Comparison of ENCODE assay signal across 25 cellular contexts in genomic region chr16:794853-795466, GRCh38. TPM values are rescaled to one million over a fixed set of nuclear protein-coding genes. Genes with fewer than 3 reads are reported as not detected.
"Had no signal": no experiment of that assay in that cellular context is flagged by ENCODE, and none has a peak within 500 bp of the region (broad histone marks: within the 10 kb centered on the region; RNA-seq: fewer than 3 reads in every experiment).

No MANE protein-coding gene starts in this region.

- ATAC-seq: activated CD8-positive, alpha-beta memory T cell treated with anti-CD3 and anti-CD28 coated beads, Interleukin-2, amount 10 ng/mL, durations not matched to agents 7 days and 5 days; activated CD8-positive, alpha-beta T cell treated with anti-CD3 and anti-CD28 coated beads, Interleukin-2, amount 10 ng/mL, durations not matched to agents 7 days and 5 days; activated naive CD4-positive, alpha-beta T cell treated with anti-CD3 and anti-CD28 coated beads, Interleukin-2, amount 50 U/mL, for 72 hours; sciatic nerve; stimulated activated naive CD8-positive, alpha-beta T cell treated with anti-CD3 and anti-CD28 coated beads, Interleukin-15, Interleukin-2, amounts not matched to agents 100 U/mL and 50 U/mL, for 24 hours; upper lobe of right lung had no signal

- H3K9me3 Mint-ChIP-seq: activated B cell treated with CpG ODN at 0.5 μM for 24 hours; activated naive CD4-positive, alpha-beta T cell treated with anti-CD3 and anti-CD28 coated beads, Interleukin-2, amount 50 U/mL, for 72 hours; activated T-helper 2 cell treated with anti-CD3 and anti-CD28 coated beads, Interferon-gamma antibody, Interleukin-2, Interleukin-4, amounts not matched to agents 10 μg/mL and 5 μg/mL and 100 μg/mL, durations not matched to agents 14 hours and 24 hours and 36 hours; endodermal cell; nephron progenitor cell had no signal

- H3K4me3 Mint-ChIP-seq: activated B cell treated with CpG ODN at 0.5 μM for 24 hours; activated CD8-positive, alpha-beta memory T cell treated with anti-CD3 and anti-CD28 coated beads, Interleukin-2, amount 10 ng/mL, durations not matched to agents 7 days and 5 days; activated CD8-positive, alpha-beta T cell treated with anti-CD3 and anti-CD28 coated beads, Interleukin-2, amount 10 ng/mL, durations not matched to agents 7 days and 5 days; endodermal cell; nephron progenitor cell had no signal

- H3K9me3 ChIP-seq: breast epithelium, thyroid gland, upper lobe of right lung had no signal

- H3K4me1 Mint-ChIP-seq: activated B cell treated with CpG ODN at 0.5 μM for 24 hours, endodermal cell, nephron progenitor cell had no signal

- H3K27ac Mint-ChIP-seq: activated B cell treated with CpG ODN at 0.5 μM for 24 hours; activated CD8-positive, alpha-beta memory T cell treated with anti-CD3 and anti-CD28 coated beads, Interleukin-2, amount 10 ng/mL, durations not matched to agents 7 days and 5 days; activated CD8-positive, alpha-beta T cell treated with anti-CD3 and anti-CD28 coated beads, Interleukin-2, amount 10 ng/mL, durations not matched to agents 7 days and 5 days; activated naive CD4-positive, alpha-beta T cell treated with anti-CD3 and anti-CD28 coated beads, Interleukin-2, amount 50 U/mL, for 72 hours; activated T-helper 2 cell treated with anti-CD3 and anti-CD28 coated beads, Interferon-gamma antibody, Interleukin-2, Interleukin-4, amounts not matched to agents 10 μg/mL and 5 μg/mL and 100 μg/mL, durations not matched to agents 14 hours and 24 hours and 36 hours; endodermal cell; nephron progenitor cell; progenitor cell of endocrine pancreas had no signal

- H3K4me1 ChIP-seq: breast epithelium, thyroid gland, upper lobe of right lung had no signal

- H3K27me3 ChIP-seq: ovary had no signal

- DNase-seq: activated B cell treated with CpG ODN at 0.5 μM for 24 hours; activated CD8-positive, alpha-beta memory T cell treated with anti-CD3 and anti-CD28 coated beads, Interleukin-2, amount 10 ng/mL, durations not matched to agents 7 days and 5 days; activated CD8-positive, alpha-beta T cell treated with anti-CD3 and anti-CD28 coated beads, Interleukin-2, amount 10 ng/mL, durations not matched to agents 7 days and 5 days; activated T-cell treated with anti-CD3 and anti-CD28 coated beads, Interleukin-2, amount 50 U/mL, for 48 hours; central memory CD4-positive, alpha-beta T cell; endodermal cell; foreskin fibroblast; head of caudate nucleus; hippocampal formation; kidney; nephron progenitor cell; ovary; stimulated activated CD4-positive, alpha-beta T cell treated with anti-CD3 and anti-CD28 coated beads, Interleukin-12 subunit alpha, Interleukin-12 subunit beta, amount 100 ng/mL, for 4 hours; stimulated activated CD4-positive, alpha-beta T cell treated with anti-CD3 and anti-CD28 coated beads, Interleukin-4, amount 100 ng/mL, for 1 hour; stimulated activated naive CD8-positive, alpha-beta T cell treated with anti-CD3 and anti-CD28 coated beads, Interleukin-15, Interleukin-2, amounts not matched to agents 100 U/mL and 50 U/mL, for 24 hours; thyroid gland; upper lobe of right lung had no signal

- H3K27me3 Mint-ChIP-seq: activated CD8-positive, alpha-beta memory T cell treated with anti-CD3 and anti-CD28 coated beads, Interleukin-2, amount 10 ng/mL, durations not matched to agents 7 days and 5 days; progenitor cell of endocrine pancreas had no signal

- H3K36me3 ChIP-seq: breast epithelium, ovary, thyroid gland, upper lobe of right lung had no signal

- FAIRE-seq: kidney had no signal

- H3K27ac ChIP-seq: breast epithelium, ovary, skin epidermis, thyroid gland, upper lobe of right lung had no signal

- H3K4me3 ChIP-seq: ovary, skin epidermis, thyroid gland, upper lobe of right lung had no signal

RNA-seq across cellular contexts. Expression of gene GNG13, which starts 5.6 kb away (rescaled TPM):
- polyA plus RNA-seq: liver, mammary epithelial cell, ovary had no signal
